ENCODE assay signal across 22 cellular contexts in genomic region chr6:18266524-18266908, GRCh38.
"Had no signal": no experiment of that assay in that cellular context is flagged by ENCODE, and none has a peak within 500 bp of the region (broad histone marks: within the 10 kb centered on the region; RNA-seq: fewer than 3 reads in every experiment).

No MANE protein-coding gene starts in this region.

- H3K27me3 ChIP-seq: MG63, SJCRH30 had no signal

- DNase-seq: IMR-90, Karpas-422, KG1, MG63, NCI-H1092, NCI-H1105 treated with DMSO at 0.1 percent for 48 hours, NCI-H1417 treated with DMSO at 0.1 percent for 48 hours, NCI-H146, NCI-H1694 treated with DMSO at 0.1 percent for 48 hours, NCI-H1930, NCI-H2081, NCI-H2107, NCI-H2171 treated with DMSO at 0.1 percent for 48 hours, NCI-H345, NCI-H446 treated with DMSO at 0.1 percent for 48 hours, NCI-H510A treated with DMSO at 0.1 percent for 48 hours, NCI-H526, NCI-H82, Right ventricle myocardium superior, RPMI8226, SJCRH30 had no signal

- FAIRE-seq: RCC 7860 had no signal

- H3K4me3 ChIP-seq: MG63, SJCRH30 had no signal

- H3K27ac ChIP-seq: SJCRH30 had no signal

- H3K9me3 ChIP-seq: MG63, SJCRH30 had no signal
